Comparison of ENCODE assay signal across 1 cellular context in genomic region chr15:65839354-65839901, GRCh38.
TF ChIP-seq lines count a peak whose summit lies in the region.

No MANE protein-coding gene starts in this region.

TF ChIP-seq in K562, 482 proteins besides CTCF, POLR2A, EP300 and RAD21 (continued from another document):
- TF ChIP-seq PBX2 (CRISPR knock-in tag; IDR thresholded peaks at IDR 0.05; ENCODE audit: low read depth) (no peak), PBX2 (tag; conservative IDR thresholded peaks at IDR 0.05; ENCODE audit: low read depth) (0 out of 2 replicates have a peak, but pooled peaks have one; percentile 19), FOXK2 (conservative IDR thresholded peaks at IDR 0.05 in 1 of 2, IDR thresholded peaks at IDR 0.05 in 1 of 2; ENCODE audit: low read depth in 2 of 2) (no peak), NRF1 (conservative IDR thresholded peaks at IDR 0.05 in 1 of 2, IDR thresholded peaks at IDR 0.05 in 1 of 2) (0 out of 4 replicates have a peak, but pooled peaks of 1 of the 2 experiments have one; percentile 9), TAL1 (IDR thresholded peaks at IDR 0.05) (peak; percentile 68), E2F6 (IDR thresholded peaks at IDR 0.05; ENCODE audit: borderline replicate concordance in 1 of 2, extremely low read depth in 1 of 2, insufficient read depth in 1 of 2, insufficient read length in 1 of 2, low read depth in 1 of 2, low read length in 1 of 2, poor library complexity in 1 of 2, severe bottlenecking in 1 of 2) (no peak), HNRNPLL (IDR thresholded peaks at IDR 0.05; ENCODE audit: low read depth, low read length, poor library complexity, severe bottlenecking) (peak; percentile 99), TBL1XR1 (IDR thresholded peaks at IDR 0.05; ENCODE audit: low read length in 2 of 2) (0 out of 4 replicates have a peak, but pooled peaks of 1 of the 2 experiments have one; percentile 62), MAFF (IDR thresholded peaks at IDR 0.05; ENCODE audit: low read length) (peak; percentile 17; the same call in 1 of the 2 replicates), VEZF1 (CRISPR knock-in tag; IDR thresholded peaks at IDR 0.05) (peak; percentile 16; the same call in 1 of the 2 replicates), ZNF589 (CRISPR knock-in tag; IDR thresholded peaks at IDR 0.05; ENCODE audit: low read depth) (peak; percentile 67; the same call in 1 of the 2 replicates), CEBPG (CRISPR knock-in tag; IDR thresholded peaks at IDR 0.05) (peak; percentile 54; the same call in 1 of the 2 replicates), CEBPG (tag; conservative IDR thresholded peaks at IDR 0.05 in 1 of 2, IDR thresholded peaks at IDR 0.05 in 1 of 2) (peak; percentile 54 to 72; a peak in 2 of 4 replicates), DPF2 (IDR thresholded peaks at IDR 0.05) (peak; percentile 80), ZNF668 (CRISPR knock-in tag; IDR thresholded peaks at IDR 0.05) (no peak), CREB1 (IDR thresholded peaks at IDR 0.05) (peak; percentile 38; the same call in 1 of the 2 replicates), CREB1 (CRISPR knock-in tag; IDR thresholded peaks at IDR 0.05) (no peak), BDP1 (IDR thresholded peaks at IDR 0.05; ENCODE audit: insufficient read depth, insufficient read length) (no peak), HMBOX1 (IDR thresholded peaks at IDR 0.05) (peak; percentile 96), ZNF766 (CRISPR knock-in tag; conservative IDR thresholded peaks at IDR 0.05) (peak; percentile 68; the same call in 1 of the 2 replicates), SMARCA4 (IDR thresholded peaks at IDR 0.05) (peak; percentile 83), MYNN (IDR thresholded peaks at IDR 0.05) (0 out of 2 replicates have a peak, but pooled peaks have one; percentile 23), MYNN (CRISPR knock-in tag; IDR thresholded peaks at IDR 0.05) (no peak), MED1 (CRISPR knock-in tag; IDR thresholded peaks at IDR 0.05; ENCODE audit: borderline replicate concordance) (no peak), MEIS2 (IDR thresholded peaks at IDR 0.05; ENCODE audit: partially characterized antibody) (peak; percentile 73), GABPB1 (CRISPR knock-in tag; IDR thresholded peaks at IDR 0.05) (no peak), RUNX1 (IDR thresholded peaks at IDR 0.05; ENCODE audit: low read depth) (no peak), BRD9 (IDR thresholded peaks at IDR 0.05; ENCODE audit: low read depth, partially characterized antibody) (peak; percentile 51), HDAC1 (IDR thresholded peaks at IDR 0.05) (peak in 1 of 2 experiments; percentile 55; a peak in 2 of 4 replicates), CTBP1 (IDR thresholded peaks at IDR 0.05; ENCODE audit: borderline replicate concordance) (peak; percentile 63; the same call in 1 of the 2 replicates), BCOR (IDR thresholded peaks at IDR 0.05) (peak; percentile 55), HNRNPK (IDR thresholded peaks at IDR 0.05; ENCODE audit: low read depth, low read length, poor library complexity, severe bottlenecking) (no peak), MAFK (IDR thresholded peaks at IDR 0.05; ENCODE audit: low read length) (peak; percentile 30; the same call in 1 of the 2 replicates), MTA2 (IDR thresholded peaks at IDR 0.05; ENCODE audit: low read depth) (0 out of 2 replicates have a peak, but pooled peaks have one; percentile 6), MAFG (tag; conservative IDR thresholded peaks at IDR 0.05) (0 out of 2 replicates have a peak, but pooled peaks have one; percentile 12), ATF3 (IDR thresholded peaks at IDR 0.05) (peak; percentile 69), ATF3 (CRISPR knock-in tag; conservative IDR thresholded peaks at IDR 0.05) (no peak)
